In the genomic region with DNA sequence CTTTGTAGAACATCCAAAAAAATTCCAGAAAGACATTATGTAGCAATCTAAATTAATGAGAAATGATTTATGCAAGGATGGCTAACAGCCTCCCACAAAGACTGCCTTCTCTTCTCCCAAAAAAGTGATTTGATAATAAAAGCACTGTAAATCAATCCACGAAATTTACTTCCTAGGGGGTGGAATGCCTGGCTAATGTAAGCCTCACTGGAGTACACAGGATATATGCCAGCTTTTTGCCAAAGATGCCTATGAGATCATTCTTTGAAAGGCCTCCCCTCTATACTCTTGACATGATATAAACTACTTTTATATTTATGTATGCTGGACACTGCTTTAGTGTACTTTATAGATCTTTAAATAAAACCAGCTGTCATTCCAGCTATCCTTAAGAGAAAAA, we compare ENCODE assay signal across 17 cellular contexts.
A peak's percentile ranks its signal among the peaks of the same experiment; 100 is the strongest.
DNase-seq lines count a peak whose midpoint lies in the region; ATAC-seq and TF ChIP-seq lines count a peak whose summit lies in the region.
"Had no signal": no experiment of that assay in that cellular context is flagged by ENCODE, and none has a peak within 500 bp of the region (broad histone marks: within the 10 kb centered on the region; RNA-seq: fewer than 3 reads in every experiment).

No MANE protein-coding gene starts in this region.

- H3K4me1 Mint-ChIP-seq in neural progenitor cell = no peaks in the 10 kb centered on the region
- H3K4me1 Mint-ChIP-seq: CD8-positive, alpha-beta memory T cell; H9 had no signal

- H3K4me1 ChIP-seq in HEK293 (ENCODE audit: control insufficient read depth, insufficient read depth, low read length) (no peaks in the 10 kb centered on the region), SK-N-SH (ENCODE audit: control insufficient read depth in 1 of 2, insufficient read depth in 2 of 2, low read depth in 1 of 2, low read length in 1 of 2) (no peaks in the 10 kb centered on the region), foreskin keratinocyte (no peaks in the 10 kb centered on the region), esophagus muscularis mucosa (peaks cover 0 to 3% (median 0%) of the 10 kb centered on the region in 4 donors), neural progenitor cell (no peaks in the 10 kb centered on the region)
- H3K4me1 ChIP-seq: Caco-2 had no signal

- H2AFZ ChIP-seq in SK-N-SH (ENCODE audit: low read depth) = no peak overlapping the region
- no peak overlapping the region for H2AFZ ChIP-seq in neural progenitor cell (replicated peaks)

- H3K36me3 ChIP-seq in HEK293 (ENCODE audit: control insufficient read depth in 2 of 2, insufficient read depth in 1 of 2, low read length in 2 of 2) = no peaks in the 10 kb centered on the region
- H3K36me3 ChIP-seq in SK-N-SH (replicated peaks in 1 of 2; ENCODE audit: control insufficient read depth in 1 of 2, insufficient read depth in 2 of 2, low read length in 1 of 2) = no peaks in the 10 kb centered on the region
- H3K36me3 ChIP-seq in esophagus muscularis mucosa = no peaks in the 10 kb centered on the region
- no peaks in the 10 kb centered on the region for H3K36me3 ChIP-seq in neural progenitor cell
- H3K36me3 ChIP-seq: BLaER1 had no signal

- no peaks in the 10 kb centered on the region for H3K9me2 ChIP-seq in SK-N-SH

- H3K4me2 ChIP-seq in SK-N-SH = no peak overlapping the region
- no peak overlapping the region for H3K4me2 ChIP-seq in neural progenitor cell
- H3K4me2 ChIP-seq: BLaER1 had no signal

- no peak overlapping the region for H3K27ac Mint-ChIP-seq in neural progenitor cell
- H3K27ac Mint-ChIP-seq: CD8-positive, alpha-beta memory T cell; H9; HFFc6 had no signal

- no peaks in the 10 kb centered on the region for H3K9me3 Mint-ChIP-seq in neural progenitor cell
- H3K9me3 Mint-ChIP-seq: CD8-positive, alpha-beta memory T cell; H9; HFFc6 had no signal

- 0% methylated on average over 1 of the region's 1 CpG for WGBS in SK-N-SH (ENCODE audit: low lambda C conversion rate)
- 25% methylated on average over 1 of the region's 1 CpG for WGBS in esophagus muscularis mucosa

- no peak overlapping the region for H3K4me3 Mint-ChIP-seq in neural progenitor cell
- H3K4me3 Mint-ChIP-seq: CD8-positive, alpha-beta memory T cell; H9; HFFc6 had no signal

- TF ChIP-seq CTCF in HEK293 (tag by site-specific recombination; IDR thresholded peaks at IDR 0.05) = no peak
- no peak for TF ChIP-seq CTCF in SK-N-SH (IDR thresholded peaks at IDR 0.05)
- TF ChIP-seq CTCF in foreskin keratinocyte (conservative IDR thresholded peaks at IDR 0.05) = no peak
- TF ChIP-seq CTCF in esophagus muscularis mucosa (IDR thresholded peaks at IDR 0.05) = no peak
- TF ChIP-seq CTCF in neural progenitor cell (IDR thresholded peaks at IDR 0.05) = no peak

- no peaks in the 10 kb centered on the region for H3F3A ChIP-seq in SK-N-SH (replicated peaks; ENCODE audit: insufficient read depth)
- no peaks in the 10 kb centered on the region for H3F3A ChIP-seq in neural progenitor cell (ENCODE audit: low read depth)

- H3K27ac ChIP-seq in HEK293 (ENCODE audit: extremely low read depth, low read depth, low read length) (no peak overlapping the region), SK-N-SH (ENCODE audit: low read depth in 2 of 2, low read length in 1 of 2) (no peak overlapping the region), foreskin keratinocyte (no peak overlapping the region), esophagus muscularis mucosa (replicated peaks in 1 of 4) (no peak overlapping the region), neural progenitor cell (no peak overlapping the region)
- H3K27ac ChIP-seq: BLaER1 had no signal

- H3K79me2 ChIP-seq in SK-N-SH (ENCODE audit: insufficient read depth) (no peaks in the 10 kb centered on the region), neural progenitor cell (ENCODE audit: low read depth) (no peaks in the 10 kb centered on the region)

- no peak for TF ChIP-seq RAD21 in SK-N-SH (IDR thresholded peaks at IDR 0.05; ENCODE audit: low read length)

- peak; percentile 24 for ATAC-seq in foreskin keratinocyte
- ATAC-seq: HepG2 had no signal

- POLR2A ChIA-PET in HEK293 (lab: Yijun Ruan, JAX) = no interaction called here
- POLR2A ChIA-PET in SK-N-SH (lab: Yijun Ruan, JAX) = no interaction called here

- no peaks in the 10 kb centered on the region for H3K27me3 Mint-ChIP-seq in neural progenitor cell (ENCODE audit: insufficient read depth, low read depth)

- TF ChIP-seq EP300 in SK-N-SH (IDR thresholded peaks at IDR 0.05; ENCODE audit: borderline replicate concordance in 1 of 2, low read depth in 1 of 2, low read length in 1 of 2) = peak in 1 of 2 experiments; percentile 91; a peak in 2 of 4 replicates
- no peak for TF ChIP-seq EP300 in esophagus muscularis mucosa (IDR thresholded peaks at IDR 0.05)

- no peaks in the 10 kb centered on the region for H3K9me3 ChIP-seq in HEK293 (ENCODE audit: control insufficient read depth, insufficient read depth, low read depth, low read length)
- H3K9me3 ChIP-seq in SK-N-SH = no peaks in the 10 kb centered on the region
- no peaks in the 10 kb centered on the region for H3K9me3 ChIP-seq in esophagus muscularis mucosa
- H3K9me3 ChIP-seq in neural progenitor cell (ENCODE audit: low read depth) = no peaks in the 10 kb centered on the region
- H3K9me3 ChIP-seq: BLaER1, Caco-2 had no signal

- H3K4me3 ChIP-seq in HEK293 (ENCODE audit: low read depth, low read length) (no peak overlapping the region), SK-N-SH (ENCODE audit: low read depth in 2 of 2, low read length in 1 of 2) (no peak overlapping the region), esophagus muscularis mucosa (no peak overlapping the region), neural progenitor cell (no peak overlapping the region)
- H3K4me3 ChIP-seq: BLaER1 had no signal

- intact Hi-C loops in esophagus muscularis mucosa (cut with DNase I) = no loop called here

- H3K9ac ChIP-seq in SK-N-SH (no peak overlapping the region), neural progenitor cell (no peak overlapping the region)
- H3K9ac ChIP-seq: BLaER1 had no signal

- no peaks in the 10 kb centered on the region for H4K20me1 ChIP-seq in SK-N-SH (ENCODE audit: insufficient read depth)
- no peaks in the 10 kb centered on the region for H4K20me1 ChIP-seq in neural progenitor cell (ENCODE audit: low read depth)
- H4K20me1 ChIP-seq: BLaER1 had no signal

- CTCF ChIA-PET in HEK293 (lab: Yijun Ruan, JAX) (interaction anchor here (0.6 kb wide), 1 partner anchor 16 kb away, joined by 3 read pairs; no protein-coding TSS in a partner anchor), SK-N-SH (lab: Yijun Ruan, JAX) (interaction anchor here (1.1 kb wide), 1 partner anchor 102 kb away, joined by 3 read pairs; no protein-coding TSS in a partner anchor)

- H3K27me3 ChIP-seq in SK-N-SH (ENCODE audit: insufficient read depth) = no peaks in the 10 kb centered on the region
- no peaks in the 10 kb centered on the region for H3K27me3 ChIP-seq in foreskin keratinocyte
- H3K27me3 ChIP-seq in esophagus muscularis mucosa = no peaks in the 10 kb centered on the region
- no peaks in the 10 kb centered on the region for H3K27me3 ChIP-seq in neural progenitor cell
- H3K27me3 ChIP-seq: BLaER1 had no signal

- DNase-seq in EH (ENCODE audit: low read depth) (peak; percentile 46), SK-N-SH (no peak), foreskin keratinocyte (no peak), esophagus muscularis mucosa (ENCODE audit: extremely low spot score) (no peak), amniotic stem cell (lab: John Stamatoyannopoulos, UW) (no peak), neural progenitor cell (ENCODE audit: low spot score) (no peak)
- DNase-seq: 8988T; AML-193; Caco-2; CD8-positive, alpha-beta memory T cell; DND-41; GOT3; H9; HFFc6 had no signal

- TF ChIP-seq POLR2A in esophagus muscularis mucosa (IDR thresholded peaks at IDR 0.05; ENCODE audit: low read depth) = no peak

- H3K36me3 Mint-ChIP-seq in neural progenitor cell = peaks cover 1% of the 10 kb centered on the region
- H3K36me3 Mint-ChIP-seq: CD8-positive, alpha-beta memory T cell had no signal

TF ChIP-seq in HEK293, 187 proteins besides CTCF, POLR2A, EP300 and RAD21:
- no peak for TF ChIP-seq ZNF24 (tag by site-specific recombination; IDR thresholded peaks at IDR 0.05)
- peak; percentile 92 for TF ChIP-seq GLIS1 (tag by site-specific recombination; IDR thresholded peaks at IDR 0.05)
- TF ChIP-seq, protein P1, sequence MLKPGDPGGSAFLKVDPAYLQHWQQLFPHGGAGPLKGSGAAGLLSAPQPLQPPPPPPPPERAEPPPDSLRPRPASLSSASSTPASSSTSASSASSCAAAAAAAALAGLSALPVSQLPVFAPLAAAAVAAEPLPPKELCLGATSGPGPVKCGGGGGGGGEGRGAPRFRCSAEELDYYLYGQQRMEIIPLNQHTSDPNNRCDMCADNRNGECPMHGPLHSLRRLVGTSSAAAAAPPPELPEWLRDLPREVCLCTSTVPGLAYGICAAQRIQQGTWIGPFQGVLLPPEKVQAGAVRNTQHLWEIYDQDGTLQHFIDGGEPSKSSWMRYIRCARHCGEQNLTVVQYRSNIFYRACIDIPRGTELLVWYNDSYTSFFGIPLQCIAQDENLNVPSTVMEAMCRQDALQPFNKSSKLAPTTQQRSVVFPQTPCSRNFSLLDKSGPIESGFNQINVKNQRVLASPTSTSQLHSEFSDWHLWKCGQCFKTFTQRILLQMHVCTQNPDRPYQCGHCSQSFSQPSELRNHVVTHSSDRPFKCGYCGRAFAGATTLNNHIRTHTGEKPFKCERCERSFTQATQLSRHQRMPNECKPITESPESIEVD (tag by site-specific recombination; IDR thresholded peaks at IDR 0.05) = 0 out of 2 replicates have a peak, but pooled peaks have one; percentile 30
- TF ChIP-seq ZNF843 (tag by site-specific recombination; IDR thresholded peaks at IDR 0.05) = peak; percentile 47

TF ChIP-seq in SK-N-SH, 30 proteins besides CTCF, POLR2A, EP300 and RAD21 (continues in another document):
- TF ChIP-seq TAF1 (IDR thresholded peaks at IDR 0.05; ENCODE audit: borderline replicate concordance, low read depth, low read length) = no peak
- 0 out of 2 replicates have a peak, but pooled peaks have one; percentile 35 for TF ChIP-seq MEF2A (IDR thresholded peaks at IDR 0.05; ENCODE audit: borderline replicate concordance, low read depth)
- peak; percentile 81 for TF ChIP-seq TEAD4 (IDR thresholded peaks at IDR 0.05; ENCODE audit: borderline replicate concordance, insufficient read depth)
- TF ChIP-seq TCF12 (IDR thresholded peaks at IDR 0.05) = peak; percentile 88
- TF ChIP-seq SMC3 (IDR thresholded peaks at IDR 0.05; ENCODE audit: low read depth, low read length) = no peak
- peak; percentile 61 for TF ChIP-seq JUND (IDR thresholded peaks at IDR 0.05)
- no peak for TF ChIP-seq MXI1 (IDR thresholded peaks at IDR 0.05; ENCODE audit: low read depth, low read length)
- TF ChIP-seq NFIC (IDR thresholded peaks at IDR 0.05; ENCODE audit: borderline replicate concordance) = peak; percentile 81
